In the genomic region with DNA sequence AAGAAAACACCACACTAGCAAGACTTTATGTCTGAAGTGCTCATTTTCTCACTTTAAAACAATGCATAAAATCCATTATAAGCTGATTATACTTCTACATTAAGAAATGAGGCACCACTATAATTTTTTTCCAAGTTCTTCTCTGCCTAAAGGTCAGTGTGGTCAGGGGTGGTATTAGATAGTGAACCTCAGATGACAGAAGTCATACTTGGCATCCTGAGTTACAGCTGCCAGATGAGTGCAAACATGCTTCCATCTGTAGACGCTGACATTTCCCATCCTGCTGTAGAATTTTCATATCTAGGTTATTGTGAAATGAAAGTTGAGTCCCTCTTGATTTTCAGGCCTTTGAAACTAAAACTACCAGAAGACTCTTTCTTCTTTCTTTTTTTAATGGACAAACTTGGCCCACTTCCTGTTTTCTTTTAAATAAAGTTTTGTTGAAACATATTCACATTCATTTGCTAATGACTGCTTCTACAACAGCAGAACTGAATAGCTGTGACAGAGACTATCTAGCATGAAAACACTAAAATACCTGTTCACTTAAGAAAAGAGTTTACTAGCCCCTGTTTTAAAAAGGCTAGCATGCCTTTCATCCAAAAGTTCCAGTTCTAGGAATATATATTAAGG, we compare ENCODE assay signal across 18 cellular contexts.
"Had no signal": no experiment of that assay in that cellular context is flagged by ENCODE, and none has a peak within 500 bp of the region (broad histone marks: within the 10 kb centered on the region; RNA-seq: fewer than 3 reads in every experiment).

No MANE protein-coding gene starts in this region.

- H3K4me1 ChIP-seq: heart right ventricle, right atrium auricular region, testis, upper lobe of right lung, vagina had no signal

- H3K27me3 ChIP-seq: dorsolateral prefrontal cortex, heart right ventricle, neutrophil, right atrium auricular region, testis, tibial nerve, upper lobe of right lung, vagina had no signal

- ATAC-seq: heart right ventricle; left lobe of liver; naive thymus-derived CD8-positive, alpha-beta T cell; stimulated activated memory B cell treated with anti-CD40 and anti-IgM and Interleukin-4, amounts not matched to agents 10 μg/mL and 1 μg/mL and 100 μg/mL, for 72 hours had no signal

- H3K27ac ChIP-seq: dorsolateral prefrontal cortex, heart right ventricle, neutrophil, right atrium auricular region, testis, tibial nerve, upper lobe of right lung, vagina had no signal

- DNase-seq: cortex of kidney; dorsolateral prefrontal cortex; effector CD8-positive, alpha-beta T cell; foreskin melanocyte; heart right ventricle; hypothalamus; islet precursor cell; mammary epithelial cell; naive thymus-derived CD8-positive, alpha-beta T cell; stimulated activated CD4-positive, alpha-beta T cell treated with anti-CD3 and anti-CD28 coated beads, Interleukin-4, amount 100 ng/mL, for 1 hour; testis; upper lobe of right lung had no signal

- H3K9me3 ChIP-seq: neutrophil, right atrium auricular region, testis, tibial nerve, upper lobe of right lung, vagina had no signal

- H3K4me3 ChIP-seq: dorsolateral prefrontal cortex, heart right ventricle, right atrium auricular region, testis, tibial nerve, upper lobe of right lung, vagina had no signal

- H3K36me3 ChIP-seq: heart right ventricle, neutrophil, right atrium auricular region, tibial nerve, upper lobe of right lung, vagina had no signal
